ENCODE assay signal across 1 cellular context in genomic region chr7:12269100-12269895, GRCh38.
A peak's percentile ranks its signal among the peaks of the same experiment; 100 is the strongest.
TF ChIP-seq lines count a peak whose summit lies in the region.

No MANE protein-coding gene starts in this region.

TF ChIP-seq in liver, 16 proteins besides CTCF, POLR2A, EP300 and RAD21 (continued from another document):
- no peak for TF ChIP-seq ZBTB33 (IDR thresholded peaks at IDR 0.05)
- no peak for TF ChIP-seq TAF1 (conservative IDR thresholded peaks at IDR 0.05)
- peak; percentile 16 for TF ChIP-seq HNF4G (IDR thresholded peaks at IDR 0.05)
- TF ChIP-seq NR2F2 (IDR thresholded peaks at IDR 0.05): no peak
- TF ChIP-seq, protein P1, sequence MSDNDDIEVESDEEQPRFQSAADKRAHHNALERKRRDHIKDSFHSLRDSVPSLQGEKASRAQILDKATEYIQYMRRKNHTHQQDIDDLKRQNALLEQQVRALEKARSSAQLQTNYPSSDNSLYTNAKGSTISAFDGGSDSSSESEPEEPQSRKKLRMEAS (IDR thresholded peaks at IDR 0.05): no peak
- no peak for TF ChIP-seq FOXA1 (IDR thresholded peaks at IDR 0.05)
- TF ChIP-seq EGR1 (IDR thresholded peaks at IDR 0.05; ENCODE audit: low read depth in 2 of 2): no peak
- peak; percentile 55 to 74 for TF ChIP-seq HNF4A (conservative IDR thresholded peaks at IDR 0.05)
- TF ChIP-seq FOXA2 (IDR thresholded peaks at IDR 0.05): no peak
- no peak for TF ChIP-seq JUND (IDR thresholded peaks at IDR 0.05)
- TF ChIP-seq YY1 (IDR thresholded peaks at IDR 0.05): no peak
- no peak for TF ChIP-seq GABPA (IDR thresholded peaks at IDR 0.05 in 1 of 2, conservative IDR thresholded peaks at IDR 0.05 in 1 of 2)
TF ChIP-seq in liver: peak in this region for 4.
